In genomic region chr20:62666736-62667529, GRCh38 we compare ENCODE assay signal across 11 cellular contexts. TPM values are rescaled to one million over a fixed set of nuclear protein-coding genes. Genes with fewer than 3 reads are reported as not detected.
DNase-seq lines count a peak whose midpoint lies in the region; ATAC-seq, FAIRE-seq and TF ChIP-seq lines count a peak whose summit lies in the region.
"Had no signal": no experiment of that assay in that cellular context is flagged by ENCODE, and none has a peak within 500 bp of the region (broad histone marks: within the 10 kb centered on the region; RNA-seq: fewer than 3 reads in every experiment).

No MANE protein-coding gene starts in this region.

- POLR2A ChIA-PET in SK-N-SH (lab: Yijun Ruan, JAX) = no interaction called here

- intact Hi-C loops in left cardiac atrium (cut with DNase I) = loop anchor here (5.0 kb wide), 2 partner anchors 120 to 140 kb away; no protein-coding TSS in a partner anchor
- intact Hi-C loops in gastrocnemius medialis (cut with DNase I; ENCODE audit: low total_unique reads) = no loop called here

- no peaks in the 10 kb centered on the region for H3K79me2 ChIP-seq in SK-N-SH (ENCODE audit: insufficient read depth)

- TF ChIP-seq RAD21 in SK-N-SH (IDR thresholded peaks at IDR 0.05; ENCODE audit: low read length) = no peak

- no peaks in the 10 kb centered on the region for H3K9me3 ChIP-seq in gastrocnemius medialis
- H3K9me3 ChIP-seq in SK-N-SH = no peaks in the 10 kb centered on the region

- H3K4me3 ChIP-seq in LNCaP clone FGC (ENCODE audit: low read depth, low read length) (no peak overlapping the region), gastrocnemius medialis (no peak overlapping the region), SK-N-SH (ENCODE audit: low read depth in 2 of 2, low read length in 1 of 2) (no peak overlapping the region)

- no peaks in the 10 kb centered on the region for H3F3A ChIP-seq in SK-N-SH (replicated peaks; ENCODE audit: insufficient read depth)

- TF ChIP-seq EP300 in SK-N-SH (IDR thresholded peaks at IDR 0.05; ENCODE audit: borderline replicate concordance in 1 of 2, low read depth in 1 of 2, low read length in 1 of 2) = no peak

- H3K4me1 Mint-ChIP-seq in stimulated activated naive B cell treated with anti-CD40 and anti-IgM and Interleukin-4, amounts not matched to agents 10 μg/mL and 1 μg/mL and 100 μg/mL, for 72 hours = peaks cover 0 to 4% of the 10 kb centered on the region in 2 donors

- TF ChIP-seq CTCF in LNCaP clone FGC (IDR thresholded peaks at IDR 0.05; ENCODE audit: control insufficient read depth, extremely low read depth, insufficient read depth) = 0 out of 2 replicates have a peak, but pooled peaks have one; percentile 7
- no peak for TF ChIP-seq CTCF in gastrocnemius medialis (IDR thresholded peaks at IDR 0.05 in 4 of 5, conservative IDR thresholded peaks at IDR 0.05 in 1 of 5)
- TF ChIP-seq CTCF in SK-N-SH (IDR thresholded peaks at IDR 0.05) = no peak

- H3K27ac Mint-ChIP-seq in stimulated activated naive B cell treated with anti-CD40 and anti-IgM and Interleukin-4, amounts not matched to agents 10 μg/mL and 1 μg/mL and 100 μg/mL, for 72 hours = no peak overlapping the region
- H3K27ac Mint-ChIP-seq: IgD-negative memory B cell had no signal

- no peak for FAIRE-seq in HTR-8/SVneo (lab: Jason Lieb, UNC)

- CTCF ChIA-PET in SK-N-SH (lab: Yijun Ruan, JAX) = interaction anchor here (1.0 to 9.1 kb wide), 7 partner anchors 12 to 167 kb away, joined by 3 to 162 read pairs (median 5); no protein-coding TSS in a partner anchor

- H3K4me3 Mint-ChIP-seq in stimulated activated naive B cell treated with anti-CD40 and anti-IgM and Interleukin-4, amounts not matched to agents 10 μg/mL and 1 μg/mL and 100 μg/mL, for 72 hours = no peak overlapping the region
- H3K4me3 Mint-ChIP-seq: IgD-negative memory B cell had no signal

- peak overlapping the region in 1 of 4 donors; percentile 13 for H3K27ac ChIP-seq in gastrocnemius medialis
- H3K27ac ChIP-seq in SK-N-SH (ENCODE audit: low read depth in 2 of 2, low read length in 1 of 2) = no peak overlapping the region; a peak in 1 of 4 replicates

- H3K36me3 Mint-ChIP-seq in stimulated activated naive B cell treated with anti-CD40 and anti-IgM and Interleukin-4, amounts not matched to agents 10 μg/mL and 1 μg/mL and 100 μg/mL, for 72 hours = peaks cover 45 to 63% of the 10 kb centered on the region in 2 donors
- H3K36me3 Mint-ChIP-seq: IgD-negative memory B cell, mesothelial cell of epicardium had no signal

- H3K27me3 Mint-ChIP-seq in stimulated activated naive B cell treated with anti-CD40 and anti-IgM and Interleukin-4, amounts not matched to agents 10 μg/mL and 1 μg/mL and 100 μg/mL, for 72 hours = no peaks in the 10 kb centered on the region
- H3K27me3 Mint-ChIP-seq: IgD-negative memory B cell had no signal

- H3K4me1 ChIP-seq in gastrocnemius medialis = peaks cover 0 to 3% of the 10 kb centered on the region in 2 donors
- no peaks in the 10 kb centered on the region; a peak in 1 of 4 replicates for H3K4me1 ChIP-seq in SK-N-SH (ENCODE audit: control insufficient read depth in 1 of 2, insufficient read depth in 2 of 2, low read depth in 1 of 2, low read length in 1 of 2)

- H2AFZ ChIP-seq in SK-N-SH (ENCODE audit: low read depth) = no peak overlapping the region

- H3K9me3 Mint-ChIP-seq in stimulated activated naive B cell treated with anti-CD40 and anti-IgM and Interleukin-4, amounts not matched to agents 10 μg/mL and 1 μg/mL and 100 μg/mL, for 72 hours = no peaks in the 10 kb centered on the region
- H3K9me3 Mint-ChIP-seq: IgD-negative memory B cell, mesothelial cell of epicardium had no signal

- in situ Hi-C loops in gastrocnemius medialis (cut with MboI; ENCODE audit: low sequenced_read_pairs in 4 of 4) = loop anchor here in 3 of 4 donors (5.0 to 25.0 kb wide), 2 partner anchors 120 to 140 kb away; partner anchors contain the start of gene MRGBP (in 1 of the 3)

- no peak overlapping the region for H3K9ac ChIP-seq in SK-N-SH

- H4K20me1 ChIP-seq in SK-N-SH (ENCODE audit: insufficient read depth) = no peaks in the 10 kb centered on the region

- TF ChIP-seq POLR2A in gastrocnemius medialis (IDR thresholded peaks at IDR 0.05) = no peak

- WGBS in SK-N-SH (ENCODE audit: low lambda C conversion rate) = 84% methylated on average over 14 of the region's 27 CpGs

- DNase-seq in LNCaP clone FGC (ENCODE audit: low read depth) (no peak), SW480 (ENCODE audit: low spot score) (peak; percentile 96), left cardiac atrium (peak; percentile 76), gastrocnemius medialis (peak; percentile 48), HTR-8/SVneo (ENCODE audit: insufficient read length, low spot score) (no peak), SK-N-SH (no peak), 8988T (no peak)
- DNase-seq in stimulated activated naive B cell treated with anti-CD40 and anti-IgM and Interleukin-4, amounts not matched to agents 10 μg/mL and 1 μg/mL and 100 μg/mL, for 72 hours = no peak
- DNase-seq: GF-D8 had no signal

- ATAC-seq in left cardiac atrium (peak; percentile 41 to 57), gastrocnemius medialis (no peak)
- no peak for ATAC-seq in stimulated activated naive B cell treated with anti-CD40 and anti-IgM and Interleukin-4, amounts not matched to agents 10 μg/mL and 1 μg/mL and 100 μg/mL, for 72 hours (replicated peaks)

- no peaks in the 10 kb centered on the region for H3K9me2 ChIP-seq in SK-N-SH

- no peak overlapping the region for H3K4me2 ChIP-seq in SK-N-SH

- H3K27me3 ChIP-seq in gastrocnemius medialis = no peaks in the 10 kb centered on the region
- no peaks in the 10 kb centered on the region for H3K27me3 ChIP-seq in SK-N-SH (ENCODE audit: insufficient read depth)

- H3K36me3 ChIP-seq in gastrocnemius medialis = peaks cover 0 to under 1% of the 10 kb centered on the region in 2 donors
- H3K36me3 ChIP-seq in SK-N-SH (replicated peaks in 1 of 2; ENCODE audit: control insufficient read depth in 1 of 2, insufficient read depth in 2 of 2, low read length in 1 of 2) = no peaks in the 10 kb centered on the region

TF ChIP-seq in SK-N-SH, 30 proteins besides CTCF, POLR2A, EP300 and RAD21 (continues in another document):
- no peak for TF ChIP-seq CHD2 (IDR thresholded peaks at IDR 0.05; ENCODE audit: low read length, partially characterized antibody)
- no peak for TF ChIP-seq JUND (IDR thresholded peaks at IDR 0.05)
- TF ChIP-seq RFX5 (IDR thresholded peaks at IDR 0.05; ENCODE audit: low read length) = no peak
- TF ChIP-seq TEAD4 (IDR thresholded peaks at IDR 0.05; ENCODE audit: borderline replicate concordance, insufficient read depth) = no peak
- TF ChIP-seq PBX3 (IDR thresholded peaks at IDR 0.05) = no peak
- no peak for TF ChIP-seq POLR2AphosphoS5 (IDR thresholded peaks at IDR 0.05; ENCODE audit: low read depth, low read length)
- no peak for TF ChIP-seq GABPA (IDR thresholded peaks at IDR 0.05; ENCODE audit: low read depth)
- no peak for TF ChIP-seq NRF1 (IDR thresholded peaks at IDR 0.05; ENCODE audit: low read depth, low read length)
- TF ChIP-seq USF1 (IDR thresholded peaks at IDR 0.05; ENCODE audit: borderline replicate concordance, low read depth) = no peak
- TF ChIP-seq SIN3A (IDR thresholded peaks at IDR 0.05; ENCODE audit: borderline replicate concordance, low read depth, low read length) = no peak
- no peak for TF ChIP-seq FOSL2 (IDR thresholded peaks at IDR 0.05; ENCODE audit: borderline replicate concordance, low read depth)
- TF ChIP-seq MAX (IDR thresholded peaks at IDR 0.05; ENCODE audit: low read depth) = no peak
- no peak for TF ChIP-seq IRF3 (IDR thresholded peaks at IDR 0.05; ENCODE audit: low read depth, low read length)
- TF ChIP-seq ELF1 (IDR thresholded peaks at IDR 0.05) = no peak
- TF ChIP-seq TCF12 (IDR thresholded peaks at IDR 0.05) = no peak

RNA-seq across cellular contexts. Expression of gene SLCO4A1, which starts 24.6 kb away (rescaled TPM):
- total RNA-seq in left cardiac atrium = 10 to 100 TPM; 15.1 to 35.5 TPM
- total RNA-seq in gastrocnemius medialis = 10 to 100 TPM; 20.4 to 26.9 (median 21.8) TPM
- 0.33 and 0.36 TPM in 2 replicates for polyA plus RNA-seq in SK-N-SH (2012; rRNA removed)
- 0.19 and 0.42 TPM in 2 replicates for polyA plus RNA-seq in SK-N-SH (2012; cell fraction: cytosol; rRNA removed)
- polyA plus RNA-seq in SK-N-SH (2012; cell fraction: nucleus; rRNA removed) = 0.55 and 0.91 TPM in 2 replicates

RNA-seq across cellular contexts. Expression of gene NTSR1, which starts 41.7 kb away (rescaled TPM):
- total RNA-seq in left cardiac atrium (not detected), gastrocnemius medialis (under 1 TPM in 2 of 4 donors, not detected in 2; 0.04 to 0.13 TPM)
- polyA plus RNA-seq in SK-N-SH (2012; rRNA removed) = 3.1 and 8.2 TPM in 2 replicates
- 2.1 and 4.3 TPM in 2 replicates for polyA plus RNA-seq in SK-N-SH (2012; cell fraction: cytosol; rRNA removed)
- 6.4 and 11.3 TPM in 2 replicates for polyA plus RNA-seq in SK-N-SH (2012; cell fraction: nucleus; rRNA removed)
- polyA plus RNA-seq: IgD-negative memory B cell had no signal

Comparison
In these comparisons a context has a peak if more than half of its experiments do, and no peak if none do; other contexts are left out.
1. DNase-seq: peak in SW480 (single experiment), left cardiac atrium (single experiment) and gastrocnemius medialis (2 of 2); none in LNCaP clone FGC (single experiment), HTR-8/SVneo (single experiment), SK-N-SH (single experiment), 8988T (single experiment) and stimulated activated naive B cell treated with anti-CD40 and anti-IgM and Interleukin-4, amounts not matched to agents 10 μg/mL and 1 μg/mL and 100 μg/mL, for 72 hours (single experiment).
2. ATAC-seq: peak in left cardiac atrium (2 of 2); none in gastrocnemius medialis (0 of 2) and stimulated activated naive B cell treated with anti-CD40 and anti-IgM and Interleukin-4, amounts not matched to agents 10 μg/mL and 1 μg/mL and 100 μg/mL, for 72 hours (0 of 2).